26 cellular contexts compared by ENCODE assay signal in genomic region chr7:108585843-108586242, GRCh38.
"Had no signal": no experiment of that assay in that cellular context is flagged by ENCODE, and none has a peak within 500 bp of the region (broad histone marks: within the 10 kb centered on the region; RNA-seq: fewer than 3 reads in every experiment).

No MANE protein-coding gene starts in this region.

- ATAC-seq: foreskin keratinocyte; gastroesophageal sphincter; left colon; natural killer cell treated with Interleukin-12 subunit alpha and Interleukin-12 subunit beta and Interleukin-15 and Interleukin-18, amount 100 ng/mL, for 72 hours; stimulated activated memory B cell treated with anti-CD40 and anti-IgM and Interleukin-4, amounts not matched to agents 10 μg/mL and 1 μg/mL and 100 μg/mL, for 72 hours; stimulated activated naive CD8-positive, alpha-beta T cell treated with anti-CD3 and anti-CD28 coated beads, Interleukin-15, Interleukin-2, amounts not matched to agents 100 U/mL and 50 U/mL, for 24 hours had no signal

- H3K27ac ChIP-seq: dorsolateral prefrontal cortex, foreskin keratinocyte, gastroesophageal sphincter, neutrophil, parathyroid adenoma, sigmoid colon, skin epidermis, spleen, testis, tibial artery, upper lobe of left lung had no signal

- H3K4me1 ChIP-seq: foreskin keratinocyte, gastroesophageal sphincter, spleen, upper lobe of left lung had no signal

- H3K9me3 ChIP-seq: gastroesophageal sphincter, neutrophil, sigmoid colon, spleen, testis, tibial artery, upper lobe of left lung had no signal

- DNase-seq: cerebellar nuclear complex; cortex of kidney; dorsolateral prefrontal cortex; effector CD4-positive, alpha-beta T cell; foreskin keratinocyte; hypothalamus; immature natural killer cell; islet precursor cell; kidney glomerular epithelial cell; left colon; naive B cell; sigmoid colon; spleen; stimulated activated CD4-positive, alpha-beta T cell treated with anti-CD3 and anti-CD28 coated beads, Interleukin-4, amount 100 ng/mL, for 4 hours; stimulated activated naive CD8-positive, alpha-beta T cell treated with anti-CD3 and anti-CD28 coated beads, Interleukin-15, Interleukin-2, amounts not matched to agents 100 U/mL and 50 U/mL, for 24 hours; substantia nigra; testis; tibial artery; upper lobe of left lung had no signal

- H3K27me3 ChIP-seq: dorsolateral prefrontal cortex, gastroesophageal sphincter, sigmoid colon, spleen, testis, tibial artery, upper lobe of left lung had no signal

- H3K36me3 ChIP-seq: gastroesophageal sphincter, neutrophil, sigmoid colon, spleen, tibial artery, upper lobe of left lung had no signal

- H3K4me3 ChIP-seq: dorsolateral prefrontal cortex, gastroesophageal sphincter, lung, sigmoid colon, skin epidermis, spleen, testis, tibial artery, upper lobe of left lung had no signal
